Comparison of ENCODE assay signal across 8 cellular contexts in the genomic region with DNA sequence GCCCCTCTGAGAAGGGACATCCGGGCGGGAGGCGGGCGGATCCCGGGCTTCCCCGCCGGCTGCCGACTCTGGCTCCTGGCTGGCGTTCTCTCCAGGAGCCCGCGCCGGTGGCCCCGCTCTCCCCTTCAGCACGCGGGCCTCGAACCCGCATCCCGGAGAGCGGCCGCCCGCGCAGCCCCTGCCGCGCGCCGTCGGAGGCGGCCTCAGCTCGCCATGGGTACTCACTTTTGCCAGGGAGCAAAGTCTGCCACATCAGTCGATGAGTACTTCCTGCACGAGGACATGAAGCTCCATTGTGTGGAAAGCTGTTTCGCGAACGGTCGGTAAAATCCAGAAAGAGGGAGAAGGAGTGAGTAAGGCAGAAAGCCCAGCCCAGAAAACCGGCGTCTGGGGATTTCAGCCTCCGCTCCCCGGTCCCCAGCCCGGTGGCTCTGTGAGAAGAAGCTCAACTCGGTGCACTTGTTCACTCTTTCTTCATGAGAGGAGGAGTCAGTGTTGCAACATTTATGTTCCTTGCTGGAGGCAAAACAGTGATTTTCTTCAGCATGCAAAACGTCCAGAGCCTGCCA. TPM values are rescaled to one million over a fixed set of nuclear protein-coding genes. Genes with fewer than 3 reads are reported as not detected.
DNase-seq lines count a peak whose midpoint lies in the region; ATAC-seq and TF ChIP-seq lines count a peak whose summit lies in the region.

TSS of gene PRLR (minus strand) at position 445 of the 569 bp plus-strand sequence. CDS start 140,867 bp downstream, outside the sequence.

- H3K9me3 ChIP-seq in heart right ventricle = no peaks in the 10 kb centered on the region

- H3K4me1 Mint-ChIP-seq in activated CD8-positive, alpha-beta T cell treated with anti-CD3 and anti-CD28 coated beads for 36 hours (ENCODE audit: low read depth) = peaks cover 5% of the 10 kb centered on the region
- peaks cover 8% of the 10 kb centered on the region for H3K4me1 Mint-ChIP-seq in progenitor cell of endocrine pancreas (ENCODE audit: low read depth)

- CTCF ChIA-PET in activated CD8-positive, alpha-beta T cell treated with anti-CD3 and anti-CD28 coated beads for 36 hours (lab: Charles Lee) = interaction anchor here (1.2 kb wide), 1 partner anchor 17 kb away, joined by 3 read pairs; no protein-coding TSS in a partner anchor

- peak within 1 kb of the TSS in 1 of 10 donors; percentile 12 for H3K27ac ChIP-seq in heart right ventricle

- H3K4me3 ChIP-seq in heart right ventricle = peak within 1 kb of the TSS; percentile 8 to 54 (median 44)

- no peak within 1 kb of the TSS for H3K27ac Mint-ChIP-seq in activated CD8-positive, alpha-beta T cell treated with anti-CD3 and anti-CD28 coated beads for 36 hours
- peak within 1 kb of the TSS; percentile 91 for H3K27ac Mint-ChIP-seq in progenitor cell of endocrine pancreas

- peak; percentile 62 for ATAC-seq in Right ventricle myocardium inferior
- peak; percentile 35 for ATAC-seq in HG03432 (IDR thresholded peaks at IDR 0.05; ENCODE audit: unreplicated experiment)
- ATAC-seq in activated CD8-positive, alpha-beta T cell treated with anti-CD3 and anti-CD28 coated beads for 36 hours = no peak
- peak in 5 of 8 donors; percentile 33 to 76 (median 46) for ATAC-seq in heart right ventricle
- ATAC-seq in HG03469 (IDR thresholded peaks at IDR 0.05; ENCODE audit: unreplicated experiment) = no peak

- WGBS in heart right ventricle, 2 donors = 2 to 3% methylated on average over 42 of the region's 42 CpGs

- DNase-seq in Right ventricle myocardium inferior (ENCODE audit: missing footprints) (peak; percentile 73), cardiac septum (ENCODE audit: low spot score) (no peak), heart right ventricle (peak; percentile 19 to 23), progenitor cell of endocrine pancreas (ENCODE audit: low spot score, unreplicated experiment) (peak; percentile 16)
- peak; percentile 2 for DNase-seq in activated CD8-positive, alpha-beta T cell treated with anti-CD3 and anti-CD28 coated beads for 36 hours
- DNase-seq in stimulated activated naive CD4-positive, alpha-beta T cell (lab: John Stamatoyannopoulos, UW) = no peak

- no peaks in the 10 kb centered on the region for H3K36me3 Mint-ChIP-seq in activated CD8-positive, alpha-beta T cell treated with anti-CD3 and anti-CD28 coated beads for 36 hours (ENCODE audit: low read depth)
- no peaks in the 10 kb centered on the region for H3K36me3 Mint-ChIP-seq in progenitor cell of endocrine pancreas (ENCODE audit: insufficient read depth)

- POLR2A ChIA-PET in activated CD8-positive, alpha-beta T cell treated with anti-CD3 and anti-CD28 coated beads for 36 hours (lab: Charles Lee) = no interaction called here

- intact Hi-C loops in Right ventricle myocardium inferior (cut with DNase I) = no loop called here
- intact Hi-C loops in cardiac septum (cut with DNase I) = no loop called here
- intact Hi-C loops in activated CD8-positive, alpha-beta T cell treated with anti-CD3 and anti-CD28 coated beads for 36 hours (cut with micrococcal nuclease) = no loop called here
- intact Hi-C loops in heart right ventricle (cut with DNase I) = no loop called here

- peaks cover 0 to 63% (median 52%) of the 10 kb centered on the region in 7 donors for H3K27me3 ChIP-seq in heart right ventricle

- H3K27me3 Mint-ChIP-seq in activated CD8-positive, alpha-beta T cell treated with anti-CD3 and anti-CD28 coated beads for 36 hours = peaks cover 56% of the 10 kb centered on the region
- peaks cover 6% of the 10 kb centered on the region for H3K27me3 Mint-ChIP-seq in progenitor cell of endocrine pancreas

- no peaks in the 10 kb centered on the region for H3K9me3 Mint-ChIP-seq in activated CD8-positive, alpha-beta T cell treated with anti-CD3 and anti-CD28 coated beads for 36 hours
- no peaks in the 10 kb centered on the region for H3K9me3 Mint-ChIP-seq in progenitor cell of endocrine pancreas (ENCODE audit: low read depth)

- peaks cover 0 to 19% (median 9%) of the 10 kb centered on the region in 9 donors for H3K4me1 ChIP-seq in heart right ventricle

- no peaks in the 10 kb centered on the region for H3K36me3 ChIP-seq in heart right ventricle

- peak within 1 kb of the TSS; percentile 6 for H3K4me3 Mint-ChIP-seq in activated CD8-positive, alpha-beta T cell treated with anti-CD3 and anti-CD28 coated beads for 36 hours
- H3K4me3 Mint-ChIP-seq in progenitor cell of endocrine pancreas (ENCODE audit: low read depth) = peak within 1 kb of the TSS; percentile 94

- TF ChIP-seq CTCF in activated CD8-positive, alpha-beta T cell treated with anti-CD3 and anti-CD28 coated beads for 36 hours (IDR thresholded peaks at IDR 0.05) = no peak
- TF ChIP-seq CTCF in heart right ventricle (IDR thresholded peaks at IDR 0.05) = no peak
- no peak for TF ChIP-seq CTCF in progenitor cell of endocrine pancreas (IDR thresholded peaks at IDR 0.05; ENCODE audit: unreplicated experiment)

RNA-seq across cellular contexts. Expression of gene PRLR, which starts in this region (rescaled TPM):
- 0.38 TPM for total RNA-seq in Right ventricle myocardium inferior
- 0.30 TPM for total RNA-seq in cardiac septum
- total RNA-seq in activated CD8-positive, alpha-beta T cell treated with anti-CD3 and anti-CD28 coated beads for 36 hours = not detected
- total RNA-seq in heart right ventricle = 1 to 10 TPM in 2 of 10 donors, under 1 TPM in 8; 0.08 to 1.3 (median 0.61) TPM
- under 1 TPM; 0.04 to 0.15 TPM for polyA plus RNA-seq in heart right ventricle
- total RNA-seq in progenitor cell of endocrine pancreas = 5.7 and 7.6 TPM in 2 replicates

Comparison
In these comparisons a context has a peak if more than half of its experiments do, and no peak if none do; other contexts are left out.
1. DNase-seq: peak in heart right ventricle (2 of 2) and progenitor cell of endocrine pancreas (single experiment); none in cardiac septum (single experiment) and stimulated activated naive CD4-positive, alpha-beta T cell (0 of 6).
2. Peak in DNase-seq and ATAC-seq in Right ventricle myocardium inferior; RNA of the gene not detected or under 1 TPM.
3. Peak in DNase-seq in activated CD8-positive, alpha-beta T cell treated with anti-CD3 and anti-CD28 coated beads for 36 hours; RNA of the gene not detected or under 1 TPM.
4. ATAC-seq: peak in HG03432 (single experiment) and heart right ventricle (5 of 8); none in activated CD8-positive, alpha-beta T cell treated with anti-CD3 and anti-CD28 coated beads for 36 hours (single experiment) and HG03469 (single experiment).